ENCODE assay signal across 23 cellular contexts in genomic region chr2:48362515-48362914, GRCh38. TPM values are rescaled to one million over a fixed set of nuclear protein-coding genes. Genes with fewer than 3 reads are reported as not detected.
DNase-seq lines count a peak whose midpoint lies in the region; ATAC-seq, FAIRE-seq and TF ChIP-seq lines count a peak whose summit lies in the region.
"Had no signal": no experiment of that assay in that cellular context is flagged by ENCODE, and none has a peak within 500 bp of the region (broad histone marks: within the 10 kb centered on the region; RNA-seq: fewer than 3 reads in every experiment).

No MANE protein-coding gene starts in this region.

- peak overlapping the region; percentile 61 for H3K27ac Mint-ChIP-seq in activated CD8-positive, alpha-beta T cell treated with anti-CD3 and anti-CD28 coated beads, Interleukin-2, amount 10 ng/mL, durations not matched to agents 7 days and 5 days
- no peak overlapping the region for H3K27ac Mint-ChIP-seq in activated CD8-positive, alpha-beta T cell treated with anti-CD3 and anti-CD28 coated beads for 36 hours
- peak overlapping the region; percentile 55 for H3K27ac Mint-ChIP-seq in activated T-helper 1 cell treated with anti-CD3 and anti-CD28 coated beads, Interleukin-12 subunit alpha, Interleukin-12 subunit beta, Interleukin-2, Interleukin-4 antibody, amounts not matched to agents 30 ng/mL and 10 ng/mL and 1 ng/mL, durations not matched to agents 14 hours and 24 hours and 36 hours
- H3K27ac Mint-ChIP-seq in stimulated activated memory B cell treated with anti-CD40 and anti-IgM and Interleukin-4, amounts not matched to agents 10 μg/mL and 1 μg/mL and 100 μg/mL, for 72 hours, result no peak overlapping the region

- H2AK5ac ChIP-seq in mesendoderm (ENCODE audit: low read length), result no peak overlapping the region

- no peak overlapping the region for H3K18ac ChIP-seq in mesendoderm (ENCODE audit: low read length)

- no peak for DNase-seq in activated CD8-positive, alpha-beta T cell treated with anti-CD3 and anti-CD28 coated beads, Interleukin-2, amount 10 ng/mL, durations not matched to agents 7 days and 5 days
- DNase-seq in activated CD8-positive, alpha-beta T cell treated with anti-CD3 and anti-CD28 coated beads for 36 hours, result no peak
- DNase-seq in GM19239 (ENCODE audit: insufficient read length, low spot score), result no peak
- no peak for DNase-seq in activated T-helper 1 cell treated with anti-CD3 and anti-CD28 coated beads, Interleukin-12 subunit alpha, Interleukin-12 subunit beta, Interleukin-2, Interleukin-4 antibody, amounts not matched to agents 30 ng/mL and 10 ng/mL and 1 ng/mL, durations not matched to agents 14 hours and 24 hours and 36 hours (ENCODE audit: low spot score)
- peak; percentile 33 for DNase-seq in mesendoderm
- DNase-seq: 8988T; Calu3; CD4-positive, alpha-beta memory T cell; DMS153; Karpas-422; NCI-H1694 treated with DMSO at 0.1 percent for 48 hours; NCI-H2081 treated with DMSO at 0.1 percent for 48 hours; NCI-H2171 treated with DMSO at 0.1 percent for 48 hours; NCI-H524 treated with DMSO at 0.1 percent for 48 hours; NCI-H82; PC-3; Right ventricle myocardium superior had no signal

- H3K4me1 ChIP-seq in mesendoderm (ENCODE audit: control insufficient read depth, low read depth, low read length), result no peaks in the 10 kb centered on the region

- H2BK15ac ChIP-seq in mesendoderm (replicated peaks; ENCODE audit: low read depth), result no peak overlapping the region

- POLR2A ChIA-PET in activated CD8-positive, alpha-beta T cell treated with anti-CD3 and anti-CD28 coated beads, Interleukin-2, amount 10 ng/mL, durations not matched to agents 7 days and 5 days (lab: Charles Lee), result no interaction called here
- POLR2A ChIA-PET in activated CD8-positive, alpha-beta T cell treated with anti-CD3 and anti-CD28 coated beads for 36 hours (lab: Charles Lee), result interaction anchor here (0.9 to 1.1 kb wide), 2 partner anchors 16 to 18 kb away, joined by 3 to 6 read pairs; no protein-coding TSS in a partner anchor

- no peak overlapping the region for H4K8ac ChIP-seq in mesendoderm (ENCODE audit: low read depth, low read length)

- CTCF ChIA-PET in activated CD8-positive, alpha-beta T cell treated with anti-CD3 and anti-CD28 coated beads, Interleukin-2, amount 10 ng/mL, durations not matched to agents 7 days and 5 days (lab: Charles Lee), result interaction anchor here (0.6 kb wide), 1 partner anchor 234 kb away, joined by 4 read pairs; no protein-coding TSS in a partner anchor
- CTCF ChIA-PET in activated CD8-positive, alpha-beta T cell treated with anti-CD3 and anti-CD28 coated beads for 36 hours (lab: Charles Lee), result interaction anchor here (0.7 to 1.6 kb wide), 3 partner anchors 10 to 21 kb away, joined by 3 to 5 read pairs (median 4); no protein-coding TSS in a partner anchor

- H3K79me2 ChIP-seq in mesendoderm (ENCODE audit: control insufficient read depth, insufficient read depth, low read length), result no peaks in the 10 kb centered on the region

- no peak overlapping the region for H3K56ac ChIP-seq in mesendoderm (ENCODE audit: low read length)

- no CpG with 5 or more reads among the region's 4 CpGs for WGBS in mesendoderm (ENCODE audit: extremely low coverage, insufficient coverage, low lambda C conversion rate)

- TF ChIP-seq CTCF in activated CD8-positive, alpha-beta T cell treated with anti-CD3 and anti-CD28 coated beads for 36 hours (IDR thresholded peaks at IDR 0.05), result no peak

- no peak overlapping the region for H3K9ac ChIP-seq in mesendoderm (ENCODE audit: low read length)
- H3K9ac ChIP-seq: BLaER1 treated with 17β-estradiol and CSF1 and Interleukin-3, amounts not matched to agents 10 nM and 100 nM had no signal

- H3K4me3 ChIP-seq in mesendoderm (ENCODE audit: low read length), result no peak overlapping the region
- H3K4me3 ChIP-seq: BLaER1 treated with 17β-estradiol and CSF1 and Interleukin-3, amounts not matched to agents 10 nM and 100 nM; HAP-1 had no signal

- no peaks in the 10 kb centered on the region for H3K36me3 ChIP-seq in mesendoderm (ENCODE audit: control insufficient read depth, insufficient read depth, low read length)

- H3K36me3 Mint-ChIP-seq in activated CD8-positive, alpha-beta T cell treated with anti-CD3 and anti-CD28 coated beads, Interleukin-2, amount 10 ng/mL, durations not matched to agents 7 days and 5 days (ENCODE audit: low read depth), result peaks cover 65% of the 10 kb centered on the region
- H3K36me3 Mint-ChIP-seq in activated CD8-positive, alpha-beta T cell treated with anti-CD3 and anti-CD28 coated beads for 36 hours (ENCODE audit: low read depth), result peaks cover 46% of the 10 kb centered on the region
- H3K36me3 Mint-ChIP-seq in activated T-helper 1 cell treated with anti-CD3 and anti-CD28 coated beads, Interleukin-12 subunit alpha, Interleukin-12 subunit beta, Interleukin-2, Interleukin-4 antibody, amounts not matched to agents 30 ng/mL and 10 ng/mL and 1 ng/mL, durations not matched to agents 14 hours and 24 hours and 36 hours (ENCODE audit: low read depth), result peaks cover 30% of the 10 kb centered on the region
- H3K36me3 Mint-ChIP-seq in stimulated activated memory B cell treated with anti-CD40 and anti-IgM and Interleukin-4, amounts not matched to agents 10 μg/mL and 1 μg/mL and 100 μg/mL, for 72 hours, result peaks cover 19% of the 10 kb centered on the region

- peaks cover 32% of the 10 kb centered on the region for H3K4me1 Mint-ChIP-seq in activated CD8-positive, alpha-beta T cell treated with anti-CD3 and anti-CD28 coated beads, Interleukin-2, amount 10 ng/mL, durations not matched to agents 7 days and 5 days (ENCODE audit: low read depth)
- peaks cover 35% of the 10 kb centered on the region for H3K4me1 Mint-ChIP-seq in activated CD8-positive, alpha-beta T cell treated with anti-CD3 and anti-CD28 coated beads for 36 hours (ENCODE audit: low read depth)
- peaks cover 34% of the 10 kb centered on the region for H3K4me1 Mint-ChIP-seq in activated T-helper 1 cell treated with anti-CD3 and anti-CD28 coated beads, Interleukin-12 subunit alpha, Interleukin-12 subunit beta, Interleukin-2, Interleukin-4 antibody, amounts not matched to agents 30 ng/mL and 10 ng/mL and 1 ng/mL, durations not matched to agents 14 hours and 24 hours and 36 hours (ENCODE audit: low read depth)
- H3K4me1 Mint-ChIP-seq in stimulated activated memory B cell treated with anti-CD40 and anti-IgM and Interleukin-4, amounts not matched to agents 10 μg/mL and 1 μg/mL and 100 μg/mL, for 72 hours, result peaks cover 11% of the 10 kb centered on the region

- ATAC-seq in activated CD8-positive, alpha-beta T cell treated with anti-CD3 and anti-CD28 coated beads, Interleukin-2, amount 10 ng/mL, durations not matched to agents 7 days and 5 days, result peak; percentile 24
- ATAC-seq in activated CD8-positive, alpha-beta T cell treated with anti-CD3 and anti-CD28 coated beads for 36 hours, result no peak
- ATAC-seq in HG03108 (IDR thresholded peaks at IDR 0.05; ENCODE audit: unreplicated experiment), result no peak
- no peak for ATAC-seq in stimulated activated memory B cell treated with anti-CD40 and anti-IgM and Interleukin-4, amounts not matched to agents 10 μg/mL and 1 μg/mL and 100 μg/mL, for 72 hours
- no peak for ATAC-seq in HG02884 (IDR thresholded peaks at IDR 0.05; ENCODE audit: unreplicated experiment)
- ATAC-seq: PC-3 had no signal

- H3K4me2 ChIP-seq in mesendoderm (ENCODE audit: low read length), result no peak overlapping the region
- H3K4me2 ChIP-seq: BLaER1 treated with 17β-estradiol and CSF1 and Interleukin-3, amounts not matched to agents 10 nM and 100 nM had no signal

- H2BK5ac ChIP-seq in mesendoderm (ENCODE audit: low read length), result no peak overlapping the region

- H3K9me3 Mint-ChIP-seq in activated CD8-positive, alpha-beta T cell treated with anti-CD3 and anti-CD28 coated beads, Interleukin-2, amount 10 ng/mL, durations not matched to agents 7 days and 5 days (ENCODE audit: insufficient read depth), result no peaks in the 10 kb centered on the region
- no peaks in the 10 kb centered on the region for H3K9me3 Mint-ChIP-seq in activated CD8-positive, alpha-beta T cell treated with anti-CD3 and anti-CD28 coated beads for 36 hours
- no peaks in the 10 kb centered on the region for H3K9me3 Mint-ChIP-seq in activated T-helper 1 cell treated with anti-CD3 and anti-CD28 coated beads, Interleukin-12 subunit alpha, Interleukin-12 subunit beta, Interleukin-2, Interleukin-4 antibody, amounts not matched to agents 30 ng/mL and 10 ng/mL and 1 ng/mL, durations not matched to agents 14 hours and 24 hours and 36 hours
- no peaks in the 10 kb centered on the region for H3K9me3 Mint-ChIP-seq in stimulated activated memory B cell treated with anti-CD40 and anti-IgM and Interleukin-4, amounts not matched to agents 10 μg/mL and 1 μg/mL and 100 μg/mL, for 72 hours
- H3K9me3 Mint-ChIP-seq: CD4-positive, alpha-beta memory T cell had no signal

- intact Hi-C loops in activated CD8-positive, alpha-beta T cell treated with anti-CD3 and anti-CD28 coated beads for 36 hours (cut with micrococcal nuclease), result no loop called here
- intact Hi-C loops in activated T-helper 1 cell treated with anti-CD3 and anti-CD28 coated beads, Interleukin-12 subunit alpha, Interleukin-12 subunit beta, Interleukin-2, Interleukin-4 antibody, amounts not matched to agents 30 ng/mL and 10 ng/mL and 1 ng/mL, durations not matched to agents 14 hours and 24 hours and 36 hours (cut with micrococcal nuclease), result no loop called here

- H3K27ac ChIP-seq in mesendoderm (ENCODE audit: low read depth, low read length), result no peak overlapping the region
- H3K27ac ChIP-seq: BLaER1 treated with 17β-estradiol and CSF1 and Interleukin-3, amounts not matched to agents 10 nM and 100 nM had no signal

- H3K4me3 Mint-ChIP-seq in activated CD8-positive, alpha-beta T cell treated with anti-CD3 and anti-CD28 coated beads, Interleukin-2, amount 10 ng/mL, durations not matched to agents 7 days and 5 days, result no peak overlapping the region
- no peak overlapping the region for H3K4me3 Mint-ChIP-seq in activated CD8-positive, alpha-beta T cell treated with anti-CD3 and anti-CD28 coated beads for 36 hours
- no peak overlapping the region for H3K4me3 Mint-ChIP-seq in activated T-helper 1 cell treated with anti-CD3 and anti-CD28 coated beads, Interleukin-12 subunit alpha, Interleukin-12 subunit beta, Interleukin-2, Interleukin-4 antibody, amounts not matched to agents 30 ng/mL and 10 ng/mL and 1 ng/mL, durations not matched to agents 14 hours and 24 hours and 36 hours
- H3K4me3 Mint-ChIP-seq in stimulated activated memory B cell treated with anti-CD40 and anti-IgM and Interleukin-4, amounts not matched to agents 10 μg/mL and 1 μg/mL and 100 μg/mL, for 72 hours, result no peak overlapping the region

- FAIRE-seq in GM19239 (lab: Jason Lieb, UNC), result peak; percentile 39
- FAIRE-seq: GM12892 had no signal

- no peak overlapping the region for H4K5ac ChIP-seq in mesendoderm (ENCODE audit: low read length)

- no peak overlapping the region for H3K23ac ChIP-seq in mesendoderm (ENCODE audit: low read length)

- H3K27me3 ChIP-seq in mesendoderm (ENCODE audit: insufficient read depth, low read length, poor library complexity), result no peaks in the 10 kb centered on the region
- H3K27me3 ChIP-seq: BLaER1 treated with 17β-estradiol and CSF1 and Interleukin-3, amounts not matched to agents 10 nM and 100 nM had no signal

- no peak overlapping the region for H3K4ac ChIP-seq in mesendoderm (ENCODE audit: low read depth, low read length)

- H3K27me3 Mint-ChIP-seq in activated CD8-positive, alpha-beta T cell treated with anti-CD3 and anti-CD28 coated beads, Interleukin-2, amount 10 ng/mL, durations not matched to agents 7 days and 5 days (ENCODE audit: low read depth), result no peaks in the 10 kb centered on the region
- no peaks in the 10 kb centered on the region for H3K27me3 Mint-ChIP-seq in activated CD8-positive, alpha-beta T cell treated with anti-CD3 and anti-CD28 coated beads for 36 hours
- no peaks in the 10 kb centered on the region for H3K27me3 Mint-ChIP-seq in activated T-helper 1 cell treated with anti-CD3 and anti-CD28 coated beads, Interleukin-12 subunit alpha, Interleukin-12 subunit beta, Interleukin-2, Interleukin-4 antibody, amounts not matched to agents 30 ng/mL and 10 ng/mL and 1 ng/mL, durations not matched to agents 14 hours and 24 hours and 36 hours (ENCODE audit: insufficient read depth)
- no peaks in the 10 kb centered on the region for H3K27me3 Mint-ChIP-seq in stimulated activated memory B cell treated with anti-CD40 and anti-IgM and Interleukin-4, amounts not matched to agents 10 μg/mL and 1 μg/mL and 100 μg/mL, for 72 hours
- H3K27me3 Mint-ChIP-seq: CD4-positive, alpha-beta memory T cell had no signal

- H3K79me1 ChIP-seq in mesendoderm (ENCODE audit: low read length), result no peaks in the 10 kb centered on the region

- H2BK120ac ChIP-seq in mesendoderm (ENCODE audit: low read depth, low read length), result no peak overlapping the region

RNA-seq across cellular contexts. Expression of gene FOXN2, which starts 48.0 kb away (rescaled TPM):
- 10 to 100 TPM; 60.3 to 61.7 TPM for total RNA-seq in activated CD8-positive, alpha-beta T cell treated with anti-CD3 and anti-CD28 coated beads, Interleukin-2, amount 10 ng/mL, durations not matched to agents 7 days and 5 days
- total RNA-seq in activated CD8-positive, alpha-beta T cell treated with anti-CD3 and anti-CD28 coated beads for 36 hours, result 10 to 100 TPM; 56.4 to 58.3 TPM
- 55.7 TPM in 2 replicates for total RNA-seq in activated T-helper 1 cell treated with anti-CD3 and anti-CD28 coated beads, Interleukin-12 subunit alpha, Interleukin-12 subunit beta, Interleukin-2, Interleukin-4 antibody, amounts not matched to agents 30 ng/mL and 10 ng/mL and 1 ng/mL, durations not matched to agents 14 hours and 24 hours and 36 hours
- polyA plus RNA-seq in mesendoderm (2013, experiment 1 of 2), result 8.6 TPM
- 8.7 TPM for polyA plus RNA-seq in mesendoderm (2013, experiment 2 of 2)

Comparison
In these comparisons a context has a peak if more than half of its experiments do, and no peak if none do; other contexts are left out.
1. H3K27ac Mint-ChIP-seq: peak in activated CD8-positive, alpha-beta T cell treated with anti-CD3 and anti-CD28 coated beads, Interleukin-2, amount 10 ng/mL, durations not matched to agents 7 days and 5 days (single experiment) and activated T-helper 1 cell treated with anti-CD3 and anti-CD28 coated beads, Interleukin-12 subunit alpha, Interleukin-12 subunit beta, Interleukin-2, Interleukin-4 antibody, amounts not matched to agents 30 ng/mL and 10 ng/mL and 1 ng/mL, durations not matched to agents 14 hours and 24 hours and 36 hours (single experiment); none in activated CD8-positive, alpha-beta T cell treated with anti-CD3 and anti-CD28 coated beads for 36 hours (single experiment) and stimulated activated memory B cell treated with anti-CD40 and anti-IgM and Interleukin-4, amounts not matched to agents 10 μg/mL and 1 μg/mL and 100 μg/mL, for 72 hours (single experiment).